ENCODE assay signal across 8 cellular contexts in the genomic region with DNA sequence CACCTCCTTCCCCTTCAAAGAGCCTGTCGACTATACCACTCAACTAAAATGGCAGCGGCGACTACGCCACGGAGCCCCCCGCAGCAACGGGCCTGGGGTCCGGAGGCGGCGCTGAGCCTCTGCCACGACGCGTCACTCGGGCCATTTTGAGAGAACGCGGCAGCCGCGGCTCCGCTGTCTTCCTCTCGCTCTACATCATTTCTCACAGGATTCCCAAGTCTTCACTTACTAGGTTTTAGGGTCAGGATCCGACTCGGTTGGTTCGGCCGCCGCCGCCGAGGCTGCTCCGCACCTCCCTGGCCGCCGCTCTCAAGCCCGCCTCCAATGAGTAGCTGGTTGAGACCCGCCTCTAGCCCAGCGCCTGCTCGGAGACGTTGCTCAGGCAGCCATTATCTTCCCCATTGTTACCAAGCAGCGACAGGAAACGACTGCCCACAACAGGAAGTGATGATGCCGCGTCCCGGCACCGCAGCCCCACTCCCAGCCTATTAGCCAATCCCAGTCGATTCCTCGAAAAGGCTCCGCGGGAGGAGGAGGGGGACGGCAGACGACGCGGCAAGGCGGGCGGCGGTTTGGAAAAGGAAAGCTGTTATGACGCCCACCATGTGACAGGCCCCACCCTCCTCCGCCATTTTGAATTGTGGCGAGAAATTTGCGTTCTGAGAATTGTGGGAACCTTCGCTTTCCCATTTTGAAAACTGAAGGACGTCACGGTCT.
DNase-seq lines count a peak whose midpoint lies in the region; ATAC-seq and TF ChIP-seq lines count a peak whose summit lies in the region.

Gene RLIM, minus strand, starts transcription at position 432 of the 717 bp plus-strand sequence. CDS start 18,647 bp downstream, outside the sequence.

- peak within 1 kb of the TSS; percentile 65; the same call in 1 of the 2 replicates for H2AFZ ChIP-seq in MM.1S (ENCODE audit: low read length)

- H3K9me3 ChIP-seq in ES-I3 (ENCODE audit: control insufficient read depth, insufficient read depth, low read length): 0 out of 2 replicates have a peak, but pooled peaks cover 3% of the 10 kb centered on the region
- H3K9me3 ChIP-seq in HAP-1: no peaks in the 10 kb centered on the region
- no peaks in the 10 kb centered on the region for H3K9me3 ChIP-seq in MM.1S (replicated peaks; ENCODE audit: insufficient read depth, low read length)

- no peaks in the 10 kb centered on the region for H3K27me3 Mint-ChIP-seq in nephron progenitor cell (ENCODE audit: low read depth, poor library complexity)
- no peaks in the 10 kb centered on the region for H3K27me3 Mint-ChIP-seq in stimulated activated naive CD8-positive, alpha-beta T cell treated with anti-CD3 and anti-CD28 coated beads, Interleukin-15, amount 100 ng/mL, for 72 hours

- H3K4me1 ChIP-seq in ES-I3 (ENCODE audit: insufficient read depth, low read length) (no peaks in the 10 kb centered on the region), HAP-1 (peaks cover 2% of the 10 kb centered on the region; the same call in 1 of the 2 replicates), MM.1S (ENCODE audit: low read length) (no peaks in the 10 kb centered on the region; the same call in 1 of the 2 replicates)

- H3K27ac Mint-ChIP-seq in nephron progenitor cell: peak within 1 kb of the TSS; percentile 100
- peak within 1 kb of the TSS; percentile 100 for H3K27ac Mint-ChIP-seq in stimulated activated naive CD8-positive, alpha-beta T cell treated with anti-CD3 and anti-CD28 coated beads, Interleukin-15, amount 100 ng/mL, for 72 hours

- peaks cover 3% of the 10 kb centered on the region; the same call in 1 of the 2 replicates for H3F3A ChIP-seq in MM.1S (ENCODE audit: insufficient read depth, low read length)

- H3K9me3 Mint-ChIP-seq in nephron progenitor cell: peaks cover 52% of the 10 kb centered on the region
- H3K9me3 Mint-ChIP-seq in stimulated activated naive CD8-positive, alpha-beta T cell treated with anti-CD3 and anti-CD28 coated beads, Interleukin-15, amount 100 ng/mL, for 72 hours: no peaks in the 10 kb centered on the region

- in situ Hi-C loops in HAP-1 (cut with MboI; ENCODE audit: low sequenced_read_pairs): no loop called here

- TF ChIP-seq CTCF in MM.1S (IDR thresholded peaks at IDR 0.05; ENCODE audit: low read length): no peak
- TF ChIP-seq CTCF in nephron progenitor cell (IDR thresholded peaks at IDR 0.05): no peak

- ATAC-seq in stimulated activated naive CD8-positive, alpha-beta T cell treated with anti-CD3 and anti-CD28 coated beads, Interleukin-15, amount 100 ng/mL, for 72 hours: peak; percentile 95

- peak within 1 kb of the TSS; percentile 96 for H3K4me3 Mint-ChIP-seq in nephron progenitor cell
- H3K4me3 Mint-ChIP-seq in stimulated activated naive CD8-positive, alpha-beta T cell treated with anti-CD3 and anti-CD28 coated beads, Interleukin-15, amount 100 ng/mL, for 72 hours: peak within 1 kb of the TSS; percentile 100

- H3K4me3 ChIP-seq in HAP-1: peak within 1 kb of the TSS; percentile 99
- peak within 1 kb of the TSS; percentile 87 for H3K4me3 ChIP-seq in MM.1S (ENCODE audit: low read length)

- no peaks in the 10 kb centered on the region for H3K27me3 ChIP-seq in HAP-1 (ENCODE audit: low read depth)
- H3K27me3 ChIP-seq in MM.1S (replicated peaks; ENCODE audit: insufficient read depth, low read length): no peaks in the 10 kb centered on the region

- H4K20me1 ChIP-seq in MM.1S (ENCODE audit: insufficient read depth, low read length): no peaks in the 10 kb centered on the region

- no peaks in the 10 kb centered on the region for H3K9me2 ChIP-seq in MM.1S (replicated peaks; ENCODE audit: insufficient read depth, low read length)

- DNase-seq in HAP-1 (ENCODE audit: low spot score in 2 of 2) (peak; percentile 98), MM.1S (peak; percentile 93), SIG-M5 (lab: John Stamatoyannopoulos, UW) (peak; percentile 53), activated gamma-delta T cell (lab: John Stamatoyannopoulos, UW) (peak; percentile 80), fibroblast of the conjunctiva (ENCODE audit: low read depth) (peak; percentile 93), nephron progenitor cell (peak; percentile 83)
- DNase-seq in stimulated activated naive CD8-positive, alpha-beta T cell treated with anti-CD3 and anti-CD28 coated beads, Interleukin-15, amount 100 ng/mL, for 72 hours: peak; percentile 86 to 94

- H3K27ac ChIP-seq in MM.1S (ENCODE audit: low read length): peak within 1 kb of the TSS; percentile 92

- peaks cover 37% of the 10 kb centered on the region for H3K36me3 Mint-ChIP-seq in nephron progenitor cell (ENCODE audit: low read depth)

- H3K4me1 Mint-ChIP-seq in nephron progenitor cell: peaks cover 7% of the 10 kb centered on the region
- H3K4me1 Mint-ChIP-seq in stimulated activated naive CD8-positive, alpha-beta T cell treated with anti-CD3 and anti-CD28 coated beads, Interleukin-15, amount 100 ng/mL, for 72 hours: peaks cover 17% of the 10 kb centered on the region

- H3K9ac ChIP-seq in ES-I3 (ENCODE audit: low read depth, low read length): peak within 1 kb of the TSS; percentile 82
- H3K9ac ChIP-seq in MM.1S (ENCODE audit: low read length): peak within 1 kb of the TSS; percentile 95

- peak within 1 kb of the TSS; percentile 54; the same call in 1 of the 2 replicates for H3K4me2 ChIP-seq in MM.1S (ENCODE audit: low read depth, low read length)

- no peaks in the 10 kb centered on the region for H3K36me3 ChIP-seq in ES-I3 (ENCODE audit: insufficient read depth, low read length)
- peaks cover 32% of the 10 kb centered on the region for H3K36me3 ChIP-seq in HAP-1 (replicated peaks)
- H3K36me3 ChIP-seq in MM.1S (replicated peaks; ENCODE audit: insufficient read depth, low read length): no peaks in the 10 kb centered on the region

- peaks cover 46% of the 10 kb centered on the region for H3K79me2 ChIP-seq in MM.1S (ENCODE audit: low read length)

Comparison
In these comparisons a context has a peak if more than half of its experiments do, and no peak if none do; other contexts are left out.
1. Peak in every context shown above with its lines: DNase-seq, ATAC-seq, H3K4me3 ChIP-seq and H3K27ac ChIP-seq.